In genomic region chr2:118858485-118859156, GRCh38 we compare ENCODE assay signal across 20 cellular contexts. TPM values are rescaled to one million over a fixed set of nuclear protein-coding genes. Genes with fewer than 3 reads are reported as not detected.
"Had no signal": no experiment of that assay in that cellular context is flagged by ENCODE, and none has a peak within 500 bp of the region (broad histone marks: within the 10 kb centered on the region; RNA-seq: fewer than 3 reads in every experiment).

No MANE protein-coding gene starts in this region.

- H3K9me3 Mint-ChIP-seq: activated naive CD8-positive, alpha-beta T cell treated with anti-CD3 and anti-CD28 coated beads for 36 hours; activated T-cell treated with anti-CD3 and anti-CD28 coated beads, Interleukin-2, amount 50 U/mL, for 24 hours had no signal

- H3K4me3 Mint-ChIP-seq: activated naive CD8-positive, alpha-beta T cell treated with anti-CD3 and anti-CD28 coated beads for 36 hours; activated T-cell treated with anti-CD3 and anti-CD28 coated beads, Interleukin-2, amount 50 U/mL, for 24 hours; T-helper 17 cell had no signal

- H3K36me3 ChIP-seq: heart right ventricle, lower lobe of right lung, right lobe of liver, uterus had no signal

- H3K9me3 ChIP-seq: heart right ventricle, lower lobe of right lung, right lobe of liver, testis, uterus had no signal

- H3K36me3 Mint-ChIP-seq: activated naive CD8-positive, alpha-beta T cell treated with anti-CD3 and anti-CD28 coated beads for 36 hours had no signal

- H3K27ac Mint-ChIP-seq: activated naive CD8-positive, alpha-beta T cell treated with anti-CD3 and anti-CD28 coated beads for 36 hours; activated T-cell treated with anti-CD3 and anti-CD28 coated beads, Interleukin-2, amount 50 U/mL, for 24 hours; progenitor cell of endocrine pancreas had no signal

- H3K4me3 ChIP-seq: heart right ventricle, lower lobe of right lung, right lobe of liver, testis, uterus had no signal

- H3K27ac ChIP-seq: heart right ventricle, lower lobe of right lung, right lobe of liver, testis, uterus had no signal

- ATAC-seq: heart right ventricle; lower lobe of right lung; right lobe of liver; stimulated activated naive CD8-positive, alpha-beta T cell treated with anti-CD3 and anti-CD28 coated beads, Interleukin-15, Interleukin-2, amounts not matched to agents 100 U/mL and 50 U/mL, for 24 hours; T-helper 17 cell had no signal

- DNase-seq: activated CD4-positive, alpha-beta T cell treated with anti-CD3 and anti-CD28 coated beads, Interleukin-2, amount 50 U/mL, for 4 hours; activated CD4-positive, CD25-positive, alpha-beta regulatory T cell treated with anti-CD3 and anti-CD28 coated beads, Interleukin-2, amount 50 U/mL, for 72 hours; activated gamma-delta T cell; activated naive CD8-positive, alpha-beta T cell treated with anti-CD3 and anti-CD28 coated beads for 36 hours; activated T-cell treated with anti-CD3 and anti-CD28 coated beads, Interleukin-2, amount 50 U/mL, for 24 hours; heart right ventricle; kidney glomerular epithelial cell; lower lobe of right lung; midbrain; right lobe of liver; stimulated activated CD4-positive, alpha-beta T cell treated with anti-CD3 and anti-CD28 coated beads, Interleukin-2, amount 100 ng/mL, for 48 hours; stimulated activated naive CD8-positive, alpha-beta T cell treated with anti-CD3 and anti-CD28 coated beads, Interleukin-15, Interleukin-2, amounts not matched to agents 100 U/mL and 50 U/mL, for 24 hours; T-helper 17 cell; testis; uterus had no signal

RNA-seq across cellular contexts. Expression of gene EN1, which starts 11.2 kb away (rescaled TPM):
- total RNA-seq: activated naive CD8-positive, alpha-beta T cell treated with anti-CD3 and anti-CD28 coated beads for 36 hours; chondrocyte; endothelial cell of umbilical vein; fibroblast of lung; frontal cortex; right lobe of liver; T-helper 17 cell; uterus had no signal
- polyA plus RNA-seq: endothelial cell of umbilical vein, fibroblast of lung, heart right ventricle had no signal
